14 cellular contexts compared by ENCODE assay signal in genomic region chr10:76492026-76492425, GRCh38.
DNase-seq lines count a peak whose midpoint lies in the region; ATAC-seq, FAIRE-seq and TF ChIP-seq lines count a peak whose summit lies in the region.
"Had no signal": no experiment of that assay in that cellular context is flagged by ENCODE, and none has a peak within 500 bp of the region (broad histone marks: within the 10 kb centered on the region; RNA-seq: fewer than 3 reads in every experiment).

No MANE protein-coding gene starts in this region.

- no peaks in the 10 kb centered on the region for H3K27me3 ChIP-seq in astrocyte (ENCODE audit: insufficient read depth, low read length)
- no peaks in the 10 kb centered on the region for H3K27me3 ChIP-seq in thoracic aorta (replicated peaks; ENCODE audit: insufficient read depth)
- H3K27me3 ChIP-seq: right lobe of liver had no signal

- H3K9me3 Mint-ChIP-seq in astrocyte (ENCODE audit: unreplicated experiment): peaks cover 8% of the 10 kb centered on the region

- H2AFZ ChIP-seq in astrocyte (ENCODE audit: low read depth, low read length): no peak overlapping the region

- H3K27ac ChIP-seq in astrocyte (ENCODE audit: low read depth, low read length): peak overlapping the region; percentile 92
- H3K27ac ChIP-seq in thoracic aorta: peak overlapping the region; percentile 63 to 68
- H3K27ac ChIP-seq: right lobe of liver had no signal

- no peaks in the 10 kb centered on the region for H3K79me2 ChIP-seq in astrocyte (ENCODE audit: insufficient read depth, low read length)

- TF ChIP-seq CTCF in astrocyte (IDR thresholded peaks at IDR 0.05; ENCODE audit: insufficient read depth, low read depth, low read length): no peak
- TF ChIP-seq CTCF in thoracic aorta (IDR thresholded peaks at IDR 0.05): no peak

- peak overlapping the region; percentile 27 for H3K4me2 ChIP-seq in astrocyte (ENCODE audit: low read length)

- H3K27ac Mint-ChIP-seq in astrocyte (ENCODE audit: unreplicated experiment): peak overlapping the region; percentile 100
- H3K27ac Mint-ChIP-seq: activated CD4-positive, alpha-beta memory T cell treated with anti-CD3 and anti-CD28 coated beads, Interleukin-2, amount 10 ng/mL, durations not matched to agents 7 days and 5 days had no signal

- H3K36me3 ChIP-seq in astrocyte (ENCODE audit: insufficient read depth, low read length) (no peaks in the 10 kb centered on the region), thoracic aorta (no peaks in the 10 kb centered on the region)
- H3K36me3 ChIP-seq: right lobe of liver had no signal

- H3K4me1 ChIP-seq in astrocyte (ENCODE audit: insufficient read depth, low read length) (peaks cover 14% of the 10 kb centered on the region), thoracic aorta (ENCODE audit: control insufficient read depth in 1 of 2, low read depth in 2 of 2) (peaks cover 0 to 16% of the 10 kb centered on the region in 2 donors)
- H3K4me1 ChIP-seq: right lobe of liver had no signal

- peaks cover 30% of the 10 kb centered on the region for H3K4me1 Mint-ChIP-seq in astrocyte (ENCODE audit: low read depth, unreplicated experiment)
- H3K4me1 Mint-ChIP-seq: activated CD4-positive, alpha-beta memory T cell treated with anti-CD3 and anti-CD28 coated beads, Interleukin-2, amount 10 ng/mL, durations not matched to agents 7 days and 5 days had no signal

- peaks cover 2% of the 10 kb centered on the region for H3K36me3 Mint-ChIP-seq in astrocyte (ENCODE audit: low read depth, unreplicated experiment)

- H3K27me3 Mint-ChIP-seq in astrocyte (ENCODE audit: low read depth, unreplicated experiment): no peaks in the 10 kb centered on the region
- H3K27me3 Mint-ChIP-seq: activated CD4-positive, alpha-beta memory T cell treated with anti-CD3 and anti-CD28 coated beads, Interleukin-2, amount 10 ng/mL, durations not matched to agents 7 days and 5 days had no signal

- H4K20me1 ChIP-seq in astrocyte (ENCODE audit: insufficient read depth, low read length): no peaks in the 10 kb centered on the region

- H3K9me3 ChIP-seq in astrocyte (ENCODE audit: insufficient read depth, low read depth, low read length) (no peaks in the 10 kb centered on the region), thoracic aorta (peaks cover 14% of the 10 kb centered on the region)
- H3K9me3 ChIP-seq: right lobe of liver had no signal

- no peak overlapping the region for H3K4me3 Mint-ChIP-seq in astrocyte (ENCODE audit: unreplicated experiment)
- H3K4me3 Mint-ChIP-seq: activated CD4-positive, alpha-beta memory T cell treated with anti-CD3 and anti-CD28 coated beads, Interleukin-2, amount 10 ng/mL, durations not matched to agents 7 days and 5 days had no signal

- peak overlapping the region; percentile 60 for H3K9ac ChIP-seq in astrocyte (ENCODE audit: low read length)

- DNase-seq in HCEC 1CT (peak; percentile 64), astrocyte (ENCODE audit: low read depth) (peak; percentile 100), foreskin melanocyte (peak; percentile 22), thoracic aorta (ENCODE audit: low spot score) (no peak), HUDEP-2 (lab: John Stamatoyannopoulos, UW; ENCODE audit: unreplicated experiment in 76 of 76) (no peak)
- no peak for DNase-seq in activated naive CD4-positive, alpha-beta T cell treated with anti-CD3 and anti-CD28 coated beads, Interleukin-2, amount 50 U/mL, for 16 hours
- DNase-seq in activated T-cell treated with anti-CD3 and anti-CD28 coated beads, Interleukin-2, amount 50 U/mL, for 1 hour: no peak
- DNase-seq: activated CD4-positive, alpha-beta memory T cell treated with anti-CD3 and anti-CD28 coated beads, Interleukin-2, amount 10 ng/mL, durations not matched to agents 7 days and 5 days; mucosa of descending colon; right lobe of liver; T-helper 2 cell had no signal

- H3K4me3 ChIP-seq in astrocyte (ENCODE audit: insufficient read depth, low read depth, low read length) (no peak overlapping the region), thoracic aorta (no peak overlapping the region)
- H3K4me3 ChIP-seq: mucosa of descending colon, right lobe of liver had no signal

- peak; percentile 60 for ATAC-seq in thoracic aorta (ENCODE audit: insufficient number of reproducible peaks, low FRiP score, low read depth)
- ATAC-seq in GM19455 (IDR thresholded peaks at IDR 0.05; ENCODE audit: unreplicated experiment): no peak
- ATAC-seq: HCT116, mucosa of descending colon, right lobe of liver had no signal

- peak; percentile 85 for FAIRE-seq in astrocyte (lab: Jason Lieb, UNC)
- FAIRE-seq: D721Med had no signal

Comparison
In these comparisons a context has a peak if more than half of its experiments do, and no peak if none do; other contexts are left out.
1. DNase-seq: peak in HCEC 1CT (single experiment), astrocyte (single experiment) and foreskin melanocyte (single experiment); none in thoracic aorta (single experiment), HUDEP-2 (0 of 76), activated naive CD4-positive, alpha-beta T cell treated with anti-CD3 and anti-CD28 coated beads, Interleukin-2, amount 50 U/mL, for 16 hours (single experiment) and activated T-cell treated with anti-CD3 and anti-CD28 coated beads, Interleukin-2, amount 50 U/mL, for 1 hour (single experiment).